In genomic region chr5:2710910-2711309, GRCh38 we compare ENCODE assay signal across 20 cellular contexts. TPM values are rescaled to one million over a fixed set of nuclear protein-coding genes. Genes with fewer than 3 reads are reported as not detected.
A peak's percentile ranks its signal among the peaks of the same experiment; 100 is the strongest.
DNase-seq lines count a peak whose midpoint lies in the region; ATAC-seq and TF ChIP-seq lines count a peak whose summit lies in the region.
"Had no signal": no experiment of that assay in that cellular context is flagged by ENCODE, and none has a peak within 500 bp of the region (broad histone marks: within the 10 kb centered on the region; RNA-seq: fewer than 3 reads in every experiment).

No MANE protein-coding gene starts in this region.

- no peak for TF ChIP-seq EP300 in stomach (IDR thresholded peaks at IDR 0.05)

- H3K4me1 ChIP-seq in endodermal cell (ENCODE audit: control insufficient read depth, insufficient read depth, low read length) = peaks cover 6% of the 10 kb centered on the region
- no peaks in the 10 kb centered on the region for H3K4me1 ChIP-seq in stomach
- H3K4me1 ChIP-seq: gastrocnemius medialis, uterus had no signal

- H3K9me3 Mint-ChIP-seq in endodermal cell = no peaks in the 10 kb centered on the region

- H3K4me3 ChIP-seq in endodermal cell (ENCODE audit: low read length) (no peak overlapping the region), stomach (no peak overlapping the region)
- H3K4me3 ChIP-seq: gastrocnemius medialis, SK-N-MC, uterus had no signal

- 80 to 87% methylated on average over 1 to 3 of the region's 3 CpGs for WGBS in endodermal cell (ENCODE audit: insufficient coverage in 1 of 2, insufficient read length in 1 of 2), 2 experiments
- 32 to 45% (median 35%) methylated on average over 3 of the region's 3 CpGs for WGBS in stomach, 5 donors

- ATAC-seq in GM21786 (IDR thresholded peaks at IDR 0.05; ENCODE audit: unreplicated experiment) = no peak
- ATAC-seq: gastrocnemius medialis, HCT116 had no signal

- H3K9me3 ChIP-seq in endodermal cell (ENCODE audit: control insufficient read depth, low read length) (no peaks in the 10 kb centered on the region), stomach (no peaks in the 10 kb centered on the region)
- H3K9me3 ChIP-seq: gastrocnemius medialis, neutrophil, uterus had no signal

- H3K4me3 Mint-ChIP-seq in endodermal cell = no peak overlapping the region

- H3K27ac Mint-ChIP-seq in endodermal cell = no peak overlapping the region

- no peaks in the 10 kb centered on the region for H3K36me3 ChIP-seq in endodermal cell (ENCODE audit: control insufficient read depth, insufficient read depth, low read length)
- H3K36me3 ChIP-seq in stomach = no peaks in the 10 kb centered on the region
- H3K36me3 ChIP-seq: gastrocnemius medialis, neutrophil, uterus had no signal

- H3K27me3 ChIP-seq in endodermal cell (ENCODE audit: control insufficient read depth, insufficient read depth, low read length, poor library complexity, severe bottlenecking) = peaks cover 6% of the 10 kb centered on the region
- H3K27me3 ChIP-seq in stomach = peaks cover 0 to 13% (median 0%) of the 10 kb centered on the region in 3 donors
- H3K27me3 ChIP-seq: gastrocnemius medialis, neutrophil, uterus had no signal

- H3K4me1 Mint-ChIP-seq in endodermal cell = peaks cover 11% of the 10 kb centered on the region

- DNase-seq in DMS53 (lab: John Stamatoyannopoulos, UW) (peak; percentile 9), DMS53 treated with DMSO at 0.1 percent for 48 hours (lab: John Stamatoyannopoulos, UW; ENCODE audit: unreplicated experiment) (no peak), RKO (ENCODE audit: low spot score) (peak; percentile 28), endodermal cell (no peak), stomach (no peak), T1000 (lab: John Stamatoyannopoulos, UW) (no peak), amygdala (lab: John Stamatoyannopoulos, UW) (no peak)
- DNase-seq: activated gamma-delta T cell; Calu3; effector CD4-positive, alpha-beta T cell; gastrocnemius medialis; mesenchymal stem cell; NCI-H2081 treated with DMSO at 0.1 percent for 48 hours; stimulated activated naive CD4-positive, alpha-beta T cell; uterus had no signal

- peaks cover 75% of the 10 kb centered on the region for H3K27me3 Mint-ChIP-seq in endodermal cell (ENCODE audit: insufficient read depth)

- H3K9ac ChIP-seq in endodermal cell (ENCODE audit: extremely low read depth, low read length, poor library complexity, severe bottlenecking) = no peak overlapping the region

- TF ChIP-seq CTCF in endodermal cell (conservative IDR thresholded peaks at IDR 0.05) = peak; percentile 71
- TF ChIP-seq CTCF in stomach (IDR thresholded peaks at IDR 0.05) = peak in 4 of 7 experiments; percentile 9 to 39 (median 31)

- TF ChIP-seq POLR2A in stomach (IDR thresholded peaks at IDR 0.05) = no peak

- no peak overlapping the region for H3K27ac ChIP-seq in endodermal cell (ENCODE audit: low read depth, low read length)
- no peak overlapping the region for H3K27ac ChIP-seq in stomach
- H3K27ac ChIP-seq: gastrocnemius medialis, neutrophil, SK-N-MC, uterus had no signal

- H3K36me3 Mint-ChIP-seq in endodermal cell (ENCODE audit: low read depth) = no peaks in the 10 kb centered on the region

- intact Hi-C loops in stomach (cut with DNase I; ENCODE audit: low total_unique reads) = no loop called here

RNA-seq across cellular contexts. Expression of gene IRX2, which starts 40.6 kb away (rescaled TPM):
- total RNA-seq in endodermal cell (1 to 10 TPM; 4.2 to 6.9 TPM), stomach (100 to 1,000 TPM in 1 of 5 donors, 10 to 100 TPM in 2, 1 to 10 TPM in 1, not detected in 1; 7.0 to 143 (median 40.7) TPM)
- polyA plus RNA-seq in endodermal cell (2013, experiment 1 of 2) = 67.3 TPM
- polyA plus RNA-seq in endodermal cell (2013, experiment 2 of 2) = 57.3 TPM
- 1 to 10 TPM; 7.0 to 8.6 (median 8.2) TPM for polyA plus RNA-seq in stomach
- total RNA-seq: A172, Calu3 had no signal

Comparison
In these comparisons a context has a peak if more than half of its experiments do, and no peak if none do; other contexts are left out.
1. DNase-seq: peak in DMS53 (single experiment) and RKO (single experiment); none in DMS53 treated with DMSO at 0.1 percent for 48 hours (single experiment), endodermal cell (single experiment), stomach (single experiment), T1000 (single experiment) and amygdala (0 of 56).